In the genomic region with DNA sequence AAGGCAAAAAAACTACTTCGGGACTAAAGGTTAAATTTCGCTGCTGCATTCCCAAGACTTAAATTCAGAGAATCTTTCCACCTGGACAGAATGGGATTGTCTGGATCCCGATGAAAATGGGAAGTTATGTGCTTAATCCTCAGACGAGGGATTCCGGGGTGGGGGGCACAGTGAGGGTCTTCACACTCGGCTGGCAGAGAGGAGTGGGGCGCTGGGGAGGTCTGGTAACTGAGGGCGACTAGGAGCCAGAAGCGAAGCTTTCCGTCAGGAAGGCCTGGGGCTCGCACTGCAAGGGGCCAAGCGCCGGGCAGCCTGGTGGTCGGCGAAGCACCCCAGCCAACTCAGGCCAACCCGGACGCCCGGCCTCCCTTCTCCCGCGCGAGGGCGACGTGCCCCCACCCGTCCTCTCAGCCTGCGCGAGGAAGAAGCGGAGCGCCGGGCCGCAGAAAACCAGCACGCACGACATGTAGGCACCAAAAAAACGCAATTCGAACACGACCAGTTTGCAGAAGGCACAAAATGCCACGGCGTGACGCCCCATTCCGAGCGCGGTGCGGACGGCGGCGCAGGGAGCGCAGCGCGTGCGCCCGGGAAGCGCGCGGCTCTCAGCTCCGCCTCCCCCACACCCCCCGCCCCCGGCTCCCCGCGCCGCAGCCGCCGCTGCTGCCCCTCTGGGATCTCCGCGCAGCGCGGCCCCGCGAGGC, we compare ENCODE assay signal across 1 cellular context.
TF ChIP-seq lines count a peak whose summit lies in the region.

No MANE protein-coding gene starts in this region.

TF ChIP-seq in HepG2, 621 proteins besides CTCF, POLR2A, EP300 and RAD21 (continued from another document and continues in another):
- TF ChIP-seq, protein P1, sequence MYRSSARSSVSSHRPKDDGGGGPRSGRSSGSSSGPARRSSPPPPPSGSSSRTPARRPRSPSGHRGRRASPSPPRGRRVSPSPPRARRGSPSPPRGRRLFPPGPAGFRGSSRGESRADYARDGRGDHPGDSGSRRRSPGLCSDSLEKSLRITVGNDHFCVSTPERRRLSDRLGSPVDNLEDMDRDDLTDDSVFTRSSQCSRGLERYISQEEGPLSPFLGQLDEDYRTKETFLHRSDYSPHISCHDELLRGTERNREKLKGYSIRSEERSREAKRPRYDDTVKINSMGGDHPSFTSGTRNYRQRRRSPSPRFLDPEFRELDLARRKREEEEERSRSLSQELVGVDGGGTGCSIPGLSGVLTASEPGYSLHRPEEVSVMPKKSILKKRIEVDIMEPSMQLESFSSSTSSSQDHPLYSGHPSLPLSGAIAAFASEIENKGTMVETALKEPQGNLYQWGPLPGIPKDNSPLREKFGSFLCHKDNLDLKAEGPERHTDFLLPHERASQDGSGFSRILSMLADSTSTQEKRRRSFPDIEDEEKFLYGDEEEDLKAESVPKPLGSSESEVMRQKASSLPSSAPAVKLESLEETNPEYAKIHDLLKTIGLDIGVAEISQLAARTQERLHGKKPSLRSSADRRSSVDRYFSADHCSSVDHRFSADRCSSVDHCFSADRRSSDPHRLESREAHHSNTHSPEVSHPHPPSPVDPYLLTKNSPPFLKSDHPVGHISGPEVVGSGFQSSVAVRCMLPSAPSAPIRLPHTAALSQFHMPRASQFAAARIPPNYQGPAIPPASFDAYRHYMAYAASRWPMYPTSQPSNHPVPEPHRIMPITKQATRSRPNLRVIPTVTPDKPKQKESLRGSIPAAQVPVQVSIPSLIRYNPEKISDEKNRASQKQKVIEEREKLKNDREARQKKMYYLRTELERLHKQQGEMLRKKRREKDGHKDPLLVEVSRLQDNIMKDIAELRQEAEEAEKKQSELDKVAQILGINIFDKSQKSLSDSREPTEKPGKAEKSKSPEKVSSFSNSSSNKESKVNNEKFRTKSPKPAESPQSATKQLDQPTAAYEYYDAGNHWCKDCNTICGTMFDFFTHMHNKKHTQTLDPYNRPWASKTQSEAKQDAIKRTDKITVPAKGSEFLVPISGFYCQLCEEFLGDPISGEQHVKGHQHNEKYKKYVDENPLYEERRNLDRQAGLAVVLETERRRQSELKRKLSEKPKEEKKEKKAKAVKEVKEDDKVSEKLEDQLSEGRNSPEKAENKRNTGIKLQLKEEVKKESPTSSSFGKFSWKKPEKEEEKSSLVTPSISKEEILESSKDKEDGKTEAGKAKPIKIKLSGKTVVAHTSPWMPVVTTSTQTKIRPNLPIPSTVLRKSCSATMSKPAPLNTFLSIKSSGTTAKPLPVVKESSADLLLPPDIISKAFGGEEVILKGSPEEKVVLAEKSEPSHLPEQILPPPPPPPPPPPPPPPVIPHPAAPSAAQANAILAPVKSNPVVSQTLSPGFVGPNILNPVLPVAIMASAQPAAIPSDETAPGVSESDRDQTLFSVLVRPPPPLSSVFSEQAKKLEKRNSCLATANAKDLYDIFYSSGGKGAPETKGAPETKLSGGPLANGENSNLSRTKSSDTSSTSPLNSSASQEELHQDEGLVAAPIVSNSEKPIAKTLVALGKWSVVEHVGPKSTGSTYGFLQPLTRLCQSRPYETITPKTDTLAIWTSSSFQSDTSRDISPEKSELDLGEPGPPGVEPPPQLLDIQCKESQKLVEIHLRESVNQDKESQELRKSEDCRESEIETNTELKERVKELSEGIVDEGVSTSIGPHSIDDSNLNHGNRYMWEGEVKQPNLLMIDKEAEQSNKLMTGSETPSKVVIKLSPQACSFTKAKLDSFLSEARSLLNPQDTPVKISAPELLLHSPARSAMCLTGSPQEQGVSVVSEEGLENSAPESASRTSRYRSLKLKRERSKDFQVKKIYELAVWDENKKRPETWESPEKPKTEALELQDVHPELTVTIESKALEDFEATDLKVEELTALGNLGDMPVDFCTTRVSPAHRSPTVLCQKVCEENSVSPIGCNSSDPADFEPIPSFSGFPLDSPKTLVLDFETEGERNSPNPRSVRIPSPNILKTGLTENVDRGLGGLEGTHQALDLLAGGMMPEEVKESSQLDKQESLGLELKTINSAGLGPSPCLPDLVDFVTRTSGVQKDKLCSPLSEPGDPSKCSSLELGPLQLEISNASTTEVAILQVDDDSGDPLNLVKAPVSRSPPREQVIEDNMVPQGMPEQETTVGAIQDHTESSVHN (CRISPR knock-in tag; IDR thresholded peaks at IDR 0.05): peak; percentile 43; the same call in 1 of the 2 replicates
- TF ChIP-seq MEIS2 (CRISPR knock-in tag; IDR thresholded peaks at IDR 0.05) (no peak), DPF2 (CRISPR knock-in tag; IDR thresholded peaks at IDR 0.05; ENCODE audit: borderline replicate concordance, low read depth) (no peak), PAX8 (CRISPR knock-in tag; IDR thresholded peaks at IDR 0.05; ENCODE audit: borderline replicate concordance) (no peak), ZNF720 (CRISPR knock-in tag; IDR thresholded peaks at IDR 0.05) (no peak), HMG20B (CRISPR knock-in tag; conservative IDR thresholded peaks at IDR 0.05) (0 out of 2 replicates have a peak, but pooled peaks have one; percentile 31), PPARG (CRISPR knock-in tag; conservative IDR thresholded peaks at IDR 0.05) (no peak), RNF2 (conservative IDR thresholded peaks at IDR 0.05; ENCODE audit: low read depth) (peak; percentile 86; the same call in 1 of the 2 replicates), ZNF124 (CRISPR knock-in tag; IDR thresholded peaks at IDR 0.05) (peak; percentile 80), FOXP1 (IDR thresholded peaks at IDR 0.05) (no peak), FOXP1 (CRISPR knock-in tag; IDR thresholded peaks at IDR 0.05) (no peak), ZNF605 (CRISPR knock-in tag; IDR thresholded peaks at IDR 0.05) (peak; percentile 89), BRCA1 (CRISPR knock-in tag; IDR thresholded peaks at IDR 0.05) (0 out of 2 replicates have a peak, but pooled peaks have one; percentile 84), ZNF264 (CRISPR knock-in tag; IDR thresholded peaks at IDR 0.05) (0 out of 2 replicates have a peak, but pooled peaks have one; percentile 45), ATF7 (IDR thresholded peaks at IDR 0.05) (no peak), ATF7 (CRISPR knock-in tag; IDR thresholded peaks at IDR 0.05) (no peak), MED8 (CRISPR knock-in tag; IDR thresholded peaks at IDR 0.05; ENCODE audit: insufficient replicate concordance) (peak; percentile 38), ZFP82 (CRISPR knock-in tag; IDR thresholded peaks at IDR 0.05; ENCODE audit: borderline replicate concordance) (0 out of 2 replicates have a peak, but pooled peaks have one; percentile 44), CEBPB (IDR thresholded peaks at IDR 0.05; ENCODE audit: borderline replicate concordance, low read depth, low read length) (no peak), ZFYVE20 (CRISPR knock-in tag; IDR thresholded peaks at IDR 0.05; ENCODE audit: borderline replicate concordance, low read depth) (peak; percentile 77), ZNF337 (CRISPR knock-in tag; IDR thresholded peaks at IDR 0.05; ENCODE audit: borderline replicate concordance, low read depth) (no peak; the same call in 1 of the 2 replicates)
- TF ChIP-seq, protein P2, sequence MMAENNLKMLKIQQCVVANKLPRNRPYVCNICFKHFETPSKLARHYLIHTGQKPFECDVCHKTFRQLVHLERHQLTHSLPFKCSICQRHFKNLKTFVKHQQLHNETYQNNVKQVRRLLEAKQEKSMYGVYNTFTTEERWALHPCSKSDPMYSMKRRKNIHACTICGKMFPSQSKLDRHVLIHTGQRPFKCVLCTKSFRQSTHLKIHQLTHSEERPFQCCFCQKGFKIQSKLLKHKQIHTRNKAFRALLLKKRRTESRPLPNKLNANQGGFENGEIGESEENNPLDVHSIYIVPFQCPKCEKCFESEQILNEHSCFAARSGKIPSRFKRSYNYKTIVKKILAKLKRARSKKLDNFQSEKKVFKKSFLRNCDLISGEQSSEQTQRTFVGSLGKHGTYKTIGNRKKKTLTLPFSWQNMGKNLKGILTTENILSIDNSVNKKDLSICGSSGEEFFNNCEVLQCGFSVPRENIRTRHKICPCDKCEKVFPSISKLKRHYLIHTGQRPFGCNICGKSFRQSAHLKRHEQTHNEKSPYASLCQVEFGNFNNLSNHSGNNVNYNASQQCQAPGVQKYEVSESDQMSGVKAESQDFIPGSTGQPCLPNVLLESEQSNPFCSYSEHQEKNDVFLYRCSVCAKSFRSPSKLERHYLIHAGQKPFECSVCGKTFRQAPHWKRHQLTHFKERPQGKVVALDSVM (CRISPR knock-in tag; IDR thresholded peaks at IDR 0.05): 0 out of 2 replicates have a peak, but pooled peaks have one; percentile 29
- TF ChIP-seq, protein P3, sequence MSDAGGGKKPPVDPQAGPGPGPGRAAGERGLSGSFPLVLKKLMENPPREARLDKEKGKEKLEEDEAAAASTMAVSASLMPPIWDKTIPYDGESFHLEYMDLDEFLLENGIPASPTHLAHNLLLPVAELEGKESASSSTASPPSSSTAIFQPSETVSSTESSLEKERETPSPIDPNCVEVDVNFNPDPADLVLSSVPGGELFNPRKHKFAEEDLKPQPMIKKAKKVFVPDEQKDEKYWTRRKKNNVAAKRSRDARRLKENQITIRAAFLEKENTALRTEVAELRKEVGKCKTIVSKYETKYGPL (CRISPR knock-in tag; IDR thresholded peaks at IDR 0.05): no peak
- TF ChIP-seq, protein P4, sequence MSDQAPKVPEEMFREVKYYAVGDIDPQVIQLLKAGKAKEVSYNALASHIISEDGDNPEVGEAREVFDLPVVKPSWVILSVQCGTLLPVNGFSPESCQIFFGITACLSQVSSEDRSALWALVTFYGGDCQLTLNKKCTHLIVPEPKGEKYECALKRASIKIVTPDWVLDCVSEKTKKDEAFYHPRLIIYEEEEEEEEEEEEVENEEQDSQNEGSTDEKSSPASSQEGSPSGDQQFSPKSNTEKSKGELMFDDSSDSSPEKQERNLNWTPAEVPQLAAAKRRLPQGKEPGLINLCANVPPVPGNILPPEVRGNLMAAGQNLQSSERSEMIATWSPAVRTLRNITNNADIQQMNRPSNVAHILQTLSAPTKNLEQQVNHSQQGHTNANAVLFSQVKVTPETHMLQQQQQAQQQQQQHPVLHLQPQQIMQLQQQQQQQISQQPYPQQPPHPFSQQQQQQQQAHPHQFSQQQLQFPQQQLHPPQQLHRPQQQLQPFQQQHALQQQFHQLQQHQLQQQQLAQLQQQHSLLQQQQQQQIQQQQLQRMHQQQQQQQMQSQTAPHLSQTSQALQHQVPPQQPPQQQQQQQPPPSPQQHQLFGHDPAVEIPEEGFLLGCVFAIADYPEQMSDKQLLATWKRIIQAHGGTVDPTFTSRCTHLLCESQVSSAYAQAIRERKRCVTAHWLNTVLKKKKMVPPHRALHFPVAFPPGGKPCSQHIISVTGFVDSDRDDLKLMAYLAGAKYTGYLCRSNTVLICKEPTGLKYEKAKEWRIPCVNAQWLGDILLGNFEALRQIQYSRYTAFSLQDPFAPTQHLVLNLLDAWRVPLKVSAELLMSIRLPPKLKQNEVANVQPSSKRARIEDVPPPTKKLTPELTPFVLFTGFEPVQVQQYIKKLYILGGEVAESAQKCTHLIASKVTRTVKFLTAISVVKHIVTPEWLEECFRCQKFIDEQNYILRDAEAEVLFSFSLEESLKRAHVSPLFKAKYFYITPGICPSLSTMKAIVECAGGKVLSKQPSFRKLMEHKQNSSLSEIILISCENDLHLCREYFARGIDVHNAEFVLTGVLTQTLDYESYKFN (CRISPR knock-in tag; conservative IDR thresholded peaks at IDR 0.05): no peak; the same call in 1 of the 2 replicates
- TF ChIP-seq, protein P5, sequence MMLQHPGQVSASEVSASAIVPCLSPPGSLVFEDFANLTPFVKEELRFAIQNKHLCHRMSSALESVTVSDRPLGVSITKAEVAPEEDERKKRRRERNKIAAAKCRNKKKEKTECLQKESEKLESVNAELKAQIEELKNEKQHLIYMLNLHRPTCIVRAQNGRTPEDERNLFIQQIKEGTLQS (CRISPR knock-in tag; IDR thresholded peaks at IDR 0.05): peak; percentile 24; the same call in 1 of the 2 replicates
- TF ChIP-seq, protein P6, sequence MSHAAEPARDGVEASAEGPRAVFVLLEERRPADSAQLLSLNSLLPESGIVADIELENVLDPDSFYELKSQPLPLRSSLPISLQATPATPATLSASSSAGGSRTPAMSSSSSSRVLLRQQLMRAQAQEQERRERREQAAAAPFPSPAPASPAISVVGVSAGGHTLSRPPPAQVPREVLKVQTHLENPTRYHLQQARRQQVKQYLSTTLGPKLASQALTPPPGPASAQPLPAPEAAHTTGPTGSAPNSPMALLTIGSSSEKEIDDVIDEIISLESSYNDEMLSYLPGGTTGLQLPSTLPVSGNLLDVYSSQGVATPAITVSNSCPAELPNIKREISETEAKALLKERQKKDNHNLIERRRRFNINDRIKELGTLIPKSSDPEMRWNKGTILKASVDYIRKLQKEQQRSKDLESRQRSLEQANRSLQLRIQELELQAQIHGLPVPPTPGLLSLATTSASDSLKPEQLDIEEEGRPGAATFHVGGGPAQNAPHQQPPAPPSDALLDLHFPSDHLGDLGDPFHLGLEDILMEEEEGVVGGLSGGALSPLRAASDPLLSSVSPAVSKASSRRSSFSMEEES (CRISPR knock-in tag; IDR thresholded peaks at IDR 0.05): 0 out of 2 replicates have a peak, but pooled peaks have one; percentile 41
- TF ChIP-seq, protein P7, sequence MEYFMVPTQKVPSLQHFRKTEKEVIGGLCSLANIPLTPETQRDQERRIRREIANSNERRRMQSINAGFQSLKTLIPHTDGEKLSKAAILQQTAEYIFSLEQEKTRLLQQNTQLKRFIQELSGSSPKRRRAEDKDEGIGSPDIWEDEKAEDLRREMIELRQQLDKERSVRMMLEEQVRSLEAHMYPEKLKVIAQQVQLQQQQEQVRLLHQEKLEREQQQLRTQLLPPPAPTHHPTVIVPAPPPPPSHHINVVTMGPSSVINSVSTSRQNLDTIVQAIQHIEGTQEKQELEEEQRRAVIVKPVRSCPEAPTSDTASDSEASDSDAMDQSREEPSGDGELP (IDR thresholded peaks at IDR 0.05; ENCODE audit: borderline replicate concordance, low read depth): no peak
- TF ChIP-seq, protein P8, sequence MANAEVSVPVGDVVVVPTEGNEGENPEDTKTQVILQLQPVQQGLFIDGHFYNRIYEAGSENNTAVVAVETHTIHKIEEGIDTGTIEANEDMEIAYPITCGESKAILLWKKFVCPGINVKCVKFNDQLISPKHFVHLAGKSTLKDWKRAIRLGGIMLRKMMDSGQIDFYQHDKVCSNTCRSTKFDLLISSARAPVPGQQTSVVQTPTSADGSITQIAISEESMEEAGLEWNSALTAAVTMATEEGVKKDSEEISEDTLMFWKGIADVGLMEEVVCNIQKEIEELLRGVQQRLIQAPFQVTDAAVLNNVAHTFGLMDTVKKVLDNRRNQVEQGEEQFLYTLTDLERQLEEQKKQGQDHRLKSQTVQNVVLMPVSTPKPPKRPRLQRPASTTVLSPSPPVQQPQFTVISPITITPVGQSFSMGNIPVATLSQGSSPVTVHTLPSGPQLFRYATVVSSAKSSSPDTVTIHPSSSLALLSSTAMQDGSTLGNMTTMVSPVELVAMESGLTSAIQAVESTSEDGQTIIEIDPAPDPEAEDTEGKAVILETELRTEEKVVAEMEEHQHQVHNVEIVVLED (CRISPR knock-in tag; IDR thresholded peaks at IDR 0.05; ENCODE audit: borderline replicate concordance): peak; percentile 67
